Comparison of ENCODE assay signal across 20 cellular contexts in the genomic region with DNA sequence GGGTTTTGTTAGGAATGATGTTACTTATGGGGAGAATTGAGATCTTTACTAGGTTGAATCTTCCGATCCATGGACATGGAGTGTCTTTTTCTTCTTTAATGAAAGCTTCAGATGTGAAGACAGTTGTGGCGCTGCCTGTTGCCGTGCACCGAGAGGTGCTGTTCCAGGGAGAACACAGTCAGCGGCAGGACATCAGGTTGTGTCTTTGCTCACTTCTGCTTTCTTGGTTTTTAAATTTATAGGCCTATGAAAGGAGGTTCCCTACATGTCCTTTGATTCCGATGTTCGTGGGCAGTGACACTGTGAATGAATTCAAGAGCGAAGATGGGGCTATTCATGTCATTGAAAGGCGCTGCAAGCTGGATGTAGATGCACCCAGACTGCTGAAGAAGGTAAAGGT. TPM values are rescaled to one million over a fixed set of nuclear protein-coding genes. Genes with fewer than 3 reads are reported as not detected.
DNase-seq lines count a peak whose midpoint lies in the region; ATAC-seq and TF ChIP-seq lines count a peak whose summit lies in the region.
"Had no signal": no experiment of that assay in that cellular context is flagged by ENCODE, and none has a peak within 500 bp of the region (broad histone marks: within the 10 kb centered on the region; RNA-seq: fewer than 3 reads in every experiment).

No MANE protein-coding gene starts in this region.

- H3K4me3 ChIP-seq in OCI-LY3 (ENCODE audit: low read length) = no peak overlapping the region
- no peak overlapping the region for H3K4me3 ChIP-seq in neuronal stem cell (ENCODE audit: low read length in 2 of 2)
- H3K4me3 ChIP-seq: gastrocnemius medialis, pancreas had no signal

- peaks cover 40% of the 10 kb centered on the region for H3K36me3 Mint-ChIP-seq in stimulated activated naive CD8-positive, alpha-beta T cell treated with anti-CD3 and anti-CD28 coated beads, Interleukin-15, Interleukin-2, amounts not matched to agents 100 ng/mL and 50 ng/mL, for 24 hours (ENCODE audit: low read depth)
- H3K36me3 Mint-ChIP-seq in dendritic cell treated with granulocyte-macrophage colony-stimulating factor and Interleukin-4, amounts not matched to agents 40 ng/mL and 50 ng/mL, for 4 days (ENCODE audit: low read depth) = peaks cover 62% of the 10 kb centered on the region

- H3K4me2 ChIP-seq in OCI-LY3 (ENCODE audit: low read length) = peak overlapping the region; percentile 35
- H3K4me2 ChIP-seq in neuronal stem cell (ENCODE audit: insufficient read depth, low read length, poor library complexity, severe bottlenecking) = no peak overlapping the region

- no peak overlapping the region for H2BK120ac ChIP-seq in neuronal stem cell (ENCODE audit: low read depth, low read length)

- H3K4me1 ChIP-seq in OCI-LY3 (ENCODE audit: low read length) (peaks cover 39% of the 10 kb centered on the region), neuronal stem cell (ENCODE audit: control insufficient read depth in 2 of 2, insufficient read depth in 1 of 2, low read depth in 1 of 2, low read length in 2 of 2) (peaks cover 7% of the 10 kb centered on the region in 2 donors)

- H3K4me3 Mint-ChIP-seq in stimulated activated naive CD8-positive, alpha-beta T cell treated with anti-CD3 and anti-CD28 coated beads, Interleukin-15, Interleukin-2, amounts not matched to agents 100 ng/mL and 50 ng/mL, for 24 hours = no peak overlapping the region
- no peak overlapping the region for H3K4me3 Mint-ChIP-seq in dendritic cell treated with granulocyte-macrophage colony-stimulating factor and Interleukin-4, amounts not matched to agents 40 ng/mL and 50 ng/mL, for 4 days
- H3K4me3 Mint-ChIP-seq: activated CD4-positive, alpha-beta T cell treated with anti-CD3 and anti-CD28 coated beads, Interleukin-2, amount 10 ng/mL, durations not matched to agents 7 days and 5 days had no signal

- no peak overlapping the region for H3K18ac ChIP-seq in neuronal stem cell (ENCODE audit: low read length)

- H3K36me3 ChIP-seq in OCI-LY3 (replicated peaks; ENCODE audit: low read depth, low read length) (peaks cover 22% of the 10 kb centered on the region), neuronal stem cell (replicated peaks in 1 of 2; ENCODE audit: control insufficient read depth in 2 of 2, insufficient read depth in 2 of 2, low read length in 2 of 2) (peaks cover 17 to 59% of the 10 kb centered on the region in 2 donors)

- WGBS in neuronal stem cell (ENCODE audit: extremely low coverage in 2 of 2, insufficient read length in 2 of 2, insufficient replicate concordance in 1 of 2), 2 donors = no CpG with 5 or more reads among the region's 9 CpGs

- no peak overlapping the region for H2BK12ac ChIP-seq in neuronal stem cell (ENCODE audit: low read length)

- H3K27ac ChIP-seq in OCI-LY3 (ENCODE audit: low read length) = no peak overlapping the region
- H3K27ac ChIP-seq in neuronal stem cell (replicated peaks; ENCODE audit: low read length) = no peak overlapping the region
- H3K27ac ChIP-seq: pancreas had no signal

- peaks cover 2% of the 10 kb centered on the region for H3K79me1 ChIP-seq in neuronal stem cell (ENCODE audit: low read depth, low read length)

- H3K4ac ChIP-seq in neuronal stem cell (ENCODE audit: low read length) = no peak overlapping the region

- H2AK5ac ChIP-seq in neuronal stem cell (ENCODE audit: low read depth, low read length) = no peak overlapping the region

- H4K20me1 ChIP-seq in OCI-LY3 (ENCODE audit: insufficient read depth, low read length) = no peaks in the 10 kb centered on the region; the same call in 1 of the 2 replicates

- H3K9ac ChIP-seq in OCI-LY3 (ENCODE audit: low read length) = no peak overlapping the region
- H3K9ac ChIP-seq in neuronal stem cell (ENCODE audit: low read depth, low read length, poor library complexity) = no peak overlapping the region
- H3K9ac ChIP-seq: KMS-11 had no signal

- H3K27me3 ChIP-seq in OCI-LY3 (ENCODE audit: low read depth, low read length) (no peaks in the 10 kb centered on the region), neuronal stem cell (ENCODE audit: control insufficient read depth in 3 of 3, insufficient read depth in 3 of 3, low read depth in 1 of 3, low read length in 3 of 3) (no peaks in the 10 kb centered on the region)
- H3K27me3 ChIP-seq: gastrocnemius medialis, pancreas had no signal

- H3K14ac ChIP-seq in neuronal stem cell (ENCODE audit: low read length) = no peak overlapping the region

- no peak for ATAC-seq in stimulated activated naive CD8-positive, alpha-beta T cell treated with anti-CD3 and anti-CD28 coated beads, Interleukin-15, Interleukin-2, amounts not matched to agents 100 U/mL and 50 U/mL, for 24 hours
- no peak for ATAC-seq in HG02588 (IDR thresholded peaks at IDR 0.05; ENCODE audit: unreplicated experiment)
- ATAC-seq: gastrocnemius medialis, pancreas, right cardiac atrium had no signal

- intact Hi-C loops in dendritic cell treated with granulocyte-macrophage colony-stimulating factor and Interleukin-4, amounts not matched to agents 40 ng/mL and 50 ng/mL, for 4 days (cut with micrococcal nuclease) = no loop called here

- H3K23ac ChIP-seq in neuronal stem cell (ENCODE audit: low read depth, low read length, poor library complexity) = no peak overlapping the region

- H3K9me3 Mint-ChIP-seq in stimulated activated naive CD8-positive, alpha-beta T cell treated with anti-CD3 and anti-CD28 coated beads, Interleukin-15, Interleukin-2, amounts not matched to agents 100 ng/mL and 50 ng/mL, for 24 hours = no peaks in the 10 kb centered on the region
- no peaks in the 10 kb centered on the region for H3K9me3 Mint-ChIP-seq in dendritic cell treated with granulocyte-macrophage colony-stimulating factor and Interleukin-4, amounts not matched to agents 40 ng/mL and 50 ng/mL, for 4 days
- H3K9me3 Mint-ChIP-seq: activated CD4-positive, alpha-beta T cell treated with anti-CD3 and anti-CD28 coated beads, Interleukin-2, amount 10 ng/mL, durations not matched to agents 7 days and 5 days had no signal

- no peak overlapping the region for H2BK15ac ChIP-seq in neuronal stem cell (ENCODE audit: low read length)

- H3K9me3 ChIP-seq in OCI-LY3 (ENCODE audit: insufficient read depth, low read length) (no peaks in the 10 kb centered on the region), neuronal stem cell (replicated peaks in 1 of 2; ENCODE audit: control insufficient read depth in 2 of 2, insufficient read depth in 1 of 2, low read depth in 1 of 2, low read length in 2 of 2) (no peaks in the 10 kb centered on the region)
- H3K9me3 ChIP-seq: gastrocnemius medialis, pancreas had no signal

- H4K8ac ChIP-seq in neuronal stem cell (ENCODE audit: low read depth, low read length) = no peak overlapping the region

- no peak overlapping the region for H4K91ac ChIP-seq in neuronal stem cell (ENCODE audit: low read depth, low read length, poor library complexity)

- no peaks in the 10 kb centered on the region for H3K27me3 Mint-ChIP-seq in stimulated activated naive CD8-positive, alpha-beta T cell treated with anti-CD3 and anti-CD28 coated beads, Interleukin-15, Interleukin-2, amounts not matched to agents 100 ng/mL and 50 ng/mL, for 24 hours
- H3K27me3 Mint-ChIP-seq in dendritic cell treated with granulocyte-macrophage colony-stimulating factor and Interleukin-4, amounts not matched to agents 40 ng/mL and 50 ng/mL, for 4 days = no peaks in the 10 kb centered on the region
- H3K27me3 Mint-ChIP-seq: activated CD4-positive, alpha-beta T cell treated with anti-CD3 and anti-CD28 coated beads, Interleukin-2, amount 10 ng/mL, durations not matched to agents 7 days and 5 days had no signal

- peaks cover 25% of the 10 kb centered on the region for H3K79me2 ChIP-seq in OCI-LY3 (ENCODE audit: low read length)

- H3K27ac Mint-ChIP-seq in stimulated activated naive CD8-positive, alpha-beta T cell treated with anti-CD3 and anti-CD28 coated beads, Interleukin-15, Interleukin-2, amounts not matched to agents 100 ng/mL and 50 ng/mL, for 24 hours = peak overlapping the region; percentile 37
- peak overlapping the region; percentile 67 for H3K27ac Mint-ChIP-seq in dendritic cell treated with granulocyte-macrophage colony-stimulating factor and Interleukin-4, amounts not matched to agents 40 ng/mL and 50 ng/mL, for 4 days
- H3K27ac Mint-ChIP-seq: activated CD4-positive, alpha-beta T cell treated with anti-CD3 and anti-CD28 coated beads, Interleukin-2, amount 10 ng/mL, durations not matched to agents 7 days and 5 days had no signal

- H3K4me1 Mint-ChIP-seq in stimulated activated naive CD8-positive, alpha-beta T cell treated with anti-CD3 and anti-CD28 coated beads, Interleukin-15, Interleukin-2, amounts not matched to agents 100 ng/mL and 50 ng/mL, for 24 hours (ENCODE audit: low read depth) = peaks cover 30% of the 10 kb centered on the region
- H3K4me1 Mint-ChIP-seq in dendritic cell treated with granulocyte-macrophage colony-stimulating factor and Interleukin-4, amounts not matched to agents 40 ng/mL and 50 ng/mL, for 4 days (ENCODE audit: low read depth) = peaks cover 36% of the 10 kb centered on the region

- H2BK5ac ChIP-seq in neuronal stem cell (ENCODE audit: low read length) = no peak overlapping the region

- no peak for DNase-seq in stimulated activated naive CD8-positive, alpha-beta T cell treated with anti-CD3 and anti-CD28 coated beads, Interleukin-15, Interleukin-2, amounts not matched to agents 100 U/mL and 50 U/mL, for 24 hours
- DNase-seq in neuronal stem cell (ENCODE audit: low spot score) (no peak), NCI-H446 treated with DMSO at 0.1 percent for 48 hours (lab: John Stamatoyannopoulos, UW) (no peak), NCI-H2029 (lab: John Stamatoyannopoulos, UW) (no peak)
- DNase-seq: activated CD4-positive, alpha-beta T cell treated with anti-CD3 and anti-CD28 coated beads, Interleukin-2, amount 10 ng/mL, durations not matched to agents 7 days and 5 days; activated CD8-positive, alpha-beta memory T cell treated with anti-CD3 and anti-CD28 coated beads, Interleukin-2, amount 50 U/mL, for 4 hours; activated gamma-delta T cell; gastrocnemius medialis; GDM1; NCI-H1105 treated with DMSO at 0.1 percent for 48 hours; NCI-H2107; NCI-H510A; pancreas; right cardiac atrium; stimulated activated CD8-positive, alpha-beta memory T cell treated with anti-CD3 and anti-CD28 coated beads, Interleukin-4, amount 100 ng/mL, for 48 hours had no signal

- no peak for TF ChIP-seq CTCF in OCI-LY3 (IDR thresholded peaks at IDR 0.05; ENCODE audit: low read depth, low read length)

- H2AFZ ChIP-seq in OCI-LY3 (ENCODE audit: low read depth, low read length) (no peak overlapping the region), neuronal stem cell (ENCODE audit: low read length) (no peak overlapping the region)

RNA-seq across cellular contexts. Expression of gene SEC14L1, which starts 49.8 kb away (rescaled TPM):
- polyA plus RNA-seq in neuronal stem cell (2013, experiment 1 of 2) = 103 TPM
- polyA plus RNA-seq in neuronal stem cell (2013, experiment 2 of 2) = 106 TPM
